In the genomic region with DNA sequence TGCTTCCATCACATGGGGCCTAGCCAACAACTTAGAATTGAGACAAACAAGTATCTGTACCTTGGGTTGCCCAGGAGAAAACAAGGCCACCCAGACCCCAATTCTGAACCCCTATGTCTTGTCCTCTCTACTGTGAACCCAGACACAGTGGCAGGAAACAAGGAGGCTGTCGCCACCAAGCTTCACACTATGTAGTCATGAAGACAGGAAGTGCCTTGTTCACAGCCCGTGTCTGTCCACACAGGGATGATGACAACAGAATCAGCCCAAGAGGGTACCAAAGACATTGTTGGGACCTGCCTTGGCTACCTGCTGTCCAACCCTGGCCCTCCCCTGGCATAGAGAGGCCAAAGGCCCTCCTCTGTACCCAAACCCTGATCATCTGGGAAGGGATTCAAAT, we compare ENCODE assay signal across 2 cellular contexts.
A peak's percentile ranks its signal among the peaks of the same experiment; 100 is the strongest.
TF ChIP-seq lines count a peak whose summit lies in the region.

No MANE protein-coding gene starts in this region.

TF ChIP-seq in GM12878, 131 proteins besides CTCF, POLR2A, EP300 and RAD21 (continued from another document):
- TF ChIP-seq, protein P1, sequence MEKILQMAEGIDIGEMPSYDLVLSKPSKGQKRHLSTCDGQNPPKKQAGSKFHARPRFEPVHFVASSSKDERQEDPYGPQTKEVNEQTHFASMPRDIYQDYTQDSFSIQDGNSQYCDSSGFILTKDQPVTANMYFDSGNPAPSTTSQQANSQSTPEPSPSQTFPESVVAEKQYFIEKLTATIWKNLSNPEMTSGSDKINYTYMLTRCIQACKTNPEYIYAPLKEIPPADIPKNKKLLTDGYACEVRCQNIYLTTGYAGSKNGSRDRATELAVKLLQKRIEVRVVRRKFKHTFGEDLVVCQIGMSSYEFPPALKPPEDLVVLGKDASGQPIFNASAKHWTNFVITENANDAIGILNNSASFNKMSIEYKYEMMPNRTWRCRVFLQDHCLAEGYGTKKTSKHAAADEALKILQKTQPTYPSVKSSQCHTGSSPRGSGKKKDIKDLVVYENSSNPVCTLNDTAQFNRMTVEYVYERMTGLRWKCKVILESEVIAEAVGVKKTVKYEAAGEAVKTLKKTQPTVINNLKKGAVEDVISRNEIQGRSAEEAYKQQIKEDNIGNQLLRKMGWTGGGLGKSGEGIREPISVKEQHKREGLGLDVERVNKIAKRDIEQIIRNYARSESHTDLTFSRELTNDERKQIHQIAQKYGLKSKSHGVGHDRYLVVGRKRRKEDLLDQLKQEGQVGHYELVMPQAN (conservative IDR thresholded peaks at IDR 0.05) = no peak
- no peak for TF ChIP-seq NR2C1 (IDR thresholded peaks at IDR 0.05)
- TF ChIP-seq CREB1 (IDR thresholded peaks at IDR 0.05; ENCODE audit: low read depth) = peak; percentile 66
- TF ChIP-seq, protein P2, sequence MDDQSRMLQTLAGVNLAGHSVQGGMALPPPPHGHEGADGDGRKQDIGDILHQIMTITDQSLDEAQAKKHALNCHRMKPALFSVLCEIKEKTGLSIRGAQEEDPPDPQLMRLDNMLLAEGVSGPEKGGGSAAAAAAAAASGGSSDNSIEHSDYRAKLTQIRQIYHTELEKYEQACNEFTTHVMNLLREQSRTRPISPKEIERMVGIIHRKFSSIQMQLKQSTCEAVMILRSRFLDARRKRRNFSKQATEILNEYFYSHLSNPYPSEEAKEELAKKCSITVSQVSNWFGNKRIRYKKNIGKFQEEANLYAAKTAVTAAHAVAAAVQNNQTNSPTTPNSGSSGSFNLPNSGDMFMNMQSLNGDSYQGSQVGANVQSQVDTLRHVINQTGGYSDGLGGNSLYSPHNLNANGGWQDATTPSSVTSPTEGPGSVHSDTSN (IDR thresholded peaks at IDR 0.05; ENCODE audit: insufficient replicate concordance, low read depth, low read length) = no peak
- peak; percentile 58 for TF ChIP-seq SPI1 (IDR thresholded peaks at IDR 0.05; ENCODE audit: borderline replicate concordance, insufficient read depth, low read depth, low read length)
- TF ChIP-seq, protein P3, sequence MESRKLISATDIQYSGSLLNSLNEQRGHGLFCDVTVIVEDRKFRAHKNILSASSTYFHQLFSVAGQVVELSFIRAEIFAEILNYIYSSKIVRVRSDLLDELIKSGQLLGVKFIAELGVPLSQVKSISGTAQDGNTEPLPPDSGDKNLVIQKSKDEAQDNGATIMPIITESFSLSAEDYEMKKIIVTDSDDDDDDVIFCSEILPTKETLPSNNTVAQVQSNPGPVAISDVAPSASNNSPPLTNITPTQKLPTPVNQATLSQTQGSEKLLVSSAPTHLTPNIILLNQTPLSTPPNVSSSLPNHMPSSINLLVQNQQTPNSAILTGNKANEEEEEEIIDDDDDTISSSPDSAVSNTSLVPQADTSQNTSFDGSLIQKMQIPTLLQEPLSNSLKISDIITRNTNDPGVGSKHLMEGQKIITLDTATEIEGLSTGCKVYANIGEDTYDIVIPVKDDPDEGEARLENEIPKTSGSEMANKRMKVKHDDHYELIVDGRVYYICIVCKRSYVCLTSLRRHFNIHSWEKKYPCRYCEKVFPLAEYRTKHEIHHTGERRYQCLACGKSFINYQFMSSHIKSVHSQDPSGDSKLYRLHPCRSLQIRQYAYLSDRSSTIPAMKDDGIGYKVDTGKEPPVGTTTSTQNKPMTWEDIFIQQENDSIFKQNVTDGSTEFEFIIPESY (IDR thresholded peaks at IDR 0.05) = no peak
- TF ChIP-seq, protein P4, sequence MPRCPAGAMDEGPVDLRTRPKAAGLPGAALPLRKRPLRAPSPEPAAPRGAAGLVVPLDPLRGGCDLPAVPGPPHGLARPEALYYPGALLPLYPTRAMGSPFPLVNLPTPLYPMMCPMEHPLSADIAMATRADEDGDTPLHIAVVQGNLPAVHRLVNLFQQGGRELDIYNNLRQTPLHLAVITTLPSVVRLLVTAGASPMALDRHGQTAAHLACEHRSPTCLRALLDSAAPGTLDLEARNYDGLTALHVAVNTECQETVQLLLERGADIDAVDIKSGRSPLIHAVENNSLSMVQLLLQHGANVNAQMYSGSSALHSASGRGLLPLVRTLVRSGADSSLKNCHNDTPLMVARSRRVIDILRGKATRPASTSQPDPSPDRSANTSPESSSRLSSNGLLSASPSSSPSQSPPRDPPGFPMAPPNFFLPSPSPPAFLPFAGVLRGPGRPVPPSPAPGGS (IDR thresholded peaks at IDR 0.05; ENCODE audit: borderline replicate concordance, insufficient read depth, low read depth, low read length, poor library complexity, severe bottlenecking) = no peak
- TF ChIP-seq ZNF274 (IDR thresholded peaks at IDR 0.05; ENCODE audit: insufficient read depth, insufficient read length) = no peak
- no peak for TF ChIP-seq SUZ12 (IDR thresholded peaks at IDR 0.05; ENCODE audit: unreplicated experiment)
- TF ChIP-seq RUNX3 (IDR thresholded peaks at IDR 0.05; ENCODE audit: low read length) = 0 out of 2 replicates have a peak, but pooled peaks have one; percentile 19
- TF ChIP-seq, protein P5, sequence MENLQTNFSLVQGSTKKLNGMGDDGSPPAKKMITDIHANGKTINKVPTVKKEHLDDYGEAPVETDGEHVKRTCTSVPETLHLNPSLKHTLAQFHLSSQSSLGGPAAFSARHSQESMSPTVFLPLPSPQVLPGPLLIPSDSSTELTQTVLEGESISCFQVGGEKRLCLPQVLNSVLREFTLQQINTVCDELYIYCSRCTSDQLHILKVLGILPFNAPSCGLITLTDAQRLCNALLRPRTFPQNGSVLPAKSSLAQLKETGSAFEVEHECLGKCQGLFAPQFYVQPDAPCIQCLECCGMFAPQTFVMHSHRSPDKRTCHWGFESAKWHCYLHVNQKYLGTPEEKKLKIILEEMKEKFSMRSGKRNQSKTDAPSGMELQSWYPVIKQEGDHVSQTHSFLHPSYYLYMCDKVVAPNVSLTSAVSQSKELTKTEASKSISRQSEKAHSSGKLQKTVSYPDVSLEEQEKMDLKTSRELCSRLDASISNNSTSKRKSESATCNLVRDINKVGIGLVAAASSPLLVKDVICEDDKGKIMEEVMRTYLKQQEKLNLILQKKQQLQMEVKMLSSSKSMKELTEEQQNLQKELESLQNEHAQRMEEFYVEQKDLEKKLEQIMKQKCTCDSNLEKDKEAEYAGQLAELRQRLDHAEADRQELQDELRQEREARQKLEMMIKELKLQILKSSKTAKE (IDR thresholded peaks at IDR 0.05; ENCODE audit: low read depth, poor library complexity, severe bottlenecking) = no peak
- no peak for TF ChIP-seq BACH1 (IDR thresholded peaks at IDR 0.05; ENCODE audit: borderline replicate concordance)
- no peak for TF ChIP-seq ZSCAN29 (IDR thresholded peaks at IDR 0.05)
- no peak for TF ChIP-seq MEF2A (IDR thresholded peaks at IDR 0.05; ENCODE audit: insufficient read depth, low read depth, low read length)

TF ChIP-seq in GM23338, 12 proteins besides CTCF, POLR2A, EP300 and RAD21:
- TF ChIP-seq, protein P6, sequence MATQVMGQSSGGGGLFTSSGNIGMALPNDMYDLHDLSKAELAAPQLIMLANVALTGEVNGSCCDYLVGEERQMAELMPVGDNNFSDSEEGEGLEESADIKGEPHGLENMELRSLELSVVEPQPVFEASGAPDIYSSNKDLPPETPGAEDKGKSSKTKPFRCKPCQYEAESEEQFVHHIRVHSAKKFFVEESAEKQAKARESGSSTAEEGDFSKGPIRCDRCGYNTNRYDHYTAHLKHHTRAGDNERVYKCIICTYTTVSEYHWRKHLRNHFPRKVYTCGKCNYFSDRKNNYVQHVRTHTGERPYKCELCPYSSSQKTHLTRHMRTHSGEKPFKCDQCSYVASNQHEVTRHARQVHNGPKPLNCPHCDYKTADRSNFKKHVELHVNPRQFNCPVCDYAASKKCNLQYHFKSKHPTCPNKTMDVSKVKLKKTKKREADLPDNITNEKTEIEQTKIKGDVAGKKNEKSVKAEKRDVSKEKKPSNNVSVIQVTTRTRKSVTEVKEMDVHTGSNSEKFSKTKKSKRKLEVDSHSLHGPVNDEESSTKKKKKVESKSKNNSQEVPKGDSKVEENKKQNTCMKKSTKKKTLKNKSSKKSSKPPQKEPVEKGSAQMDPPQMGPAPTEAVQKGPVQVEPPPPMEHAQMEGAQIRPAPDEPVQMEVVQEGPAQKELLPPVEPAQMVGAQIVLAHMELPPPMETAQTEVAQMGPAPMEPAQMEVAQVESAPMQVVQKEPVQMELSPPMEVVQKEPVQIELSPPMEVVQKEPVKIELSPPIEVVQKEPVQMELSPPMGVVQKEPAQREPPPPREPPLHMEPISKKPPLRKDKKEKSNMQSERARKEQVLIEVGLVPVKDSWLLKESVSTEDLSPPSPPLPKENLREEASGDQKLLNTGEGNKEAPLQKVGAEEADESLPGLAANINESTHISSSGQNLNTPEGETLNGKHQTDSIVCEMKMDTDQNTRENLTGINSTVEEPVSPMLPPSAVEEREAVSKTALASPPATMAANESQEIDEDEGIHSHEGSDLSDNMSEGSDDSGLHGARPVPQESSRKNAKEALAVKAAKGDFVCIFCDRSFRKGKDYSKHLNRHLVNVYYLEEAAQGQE (IDR thresholded peaks at IDR 0.05; ENCODE audit: unreplicated experiment) = no peak
- TF ChIP-seq STAT1 (IDR thresholded peaks at IDR 0.05; ENCODE audit: unreplicated experiment) (no peak), NANOG (IDR thresholded peaks at IDR 0.05; ENCODE audit: borderline replicate concordance) (no peak), EZH2 (IDR thresholded peaks at IDR 0.05; ENCODE audit: low read depth, unreplicated experiment) (no peak)
- TF ChIP-seq, protein P7, sequence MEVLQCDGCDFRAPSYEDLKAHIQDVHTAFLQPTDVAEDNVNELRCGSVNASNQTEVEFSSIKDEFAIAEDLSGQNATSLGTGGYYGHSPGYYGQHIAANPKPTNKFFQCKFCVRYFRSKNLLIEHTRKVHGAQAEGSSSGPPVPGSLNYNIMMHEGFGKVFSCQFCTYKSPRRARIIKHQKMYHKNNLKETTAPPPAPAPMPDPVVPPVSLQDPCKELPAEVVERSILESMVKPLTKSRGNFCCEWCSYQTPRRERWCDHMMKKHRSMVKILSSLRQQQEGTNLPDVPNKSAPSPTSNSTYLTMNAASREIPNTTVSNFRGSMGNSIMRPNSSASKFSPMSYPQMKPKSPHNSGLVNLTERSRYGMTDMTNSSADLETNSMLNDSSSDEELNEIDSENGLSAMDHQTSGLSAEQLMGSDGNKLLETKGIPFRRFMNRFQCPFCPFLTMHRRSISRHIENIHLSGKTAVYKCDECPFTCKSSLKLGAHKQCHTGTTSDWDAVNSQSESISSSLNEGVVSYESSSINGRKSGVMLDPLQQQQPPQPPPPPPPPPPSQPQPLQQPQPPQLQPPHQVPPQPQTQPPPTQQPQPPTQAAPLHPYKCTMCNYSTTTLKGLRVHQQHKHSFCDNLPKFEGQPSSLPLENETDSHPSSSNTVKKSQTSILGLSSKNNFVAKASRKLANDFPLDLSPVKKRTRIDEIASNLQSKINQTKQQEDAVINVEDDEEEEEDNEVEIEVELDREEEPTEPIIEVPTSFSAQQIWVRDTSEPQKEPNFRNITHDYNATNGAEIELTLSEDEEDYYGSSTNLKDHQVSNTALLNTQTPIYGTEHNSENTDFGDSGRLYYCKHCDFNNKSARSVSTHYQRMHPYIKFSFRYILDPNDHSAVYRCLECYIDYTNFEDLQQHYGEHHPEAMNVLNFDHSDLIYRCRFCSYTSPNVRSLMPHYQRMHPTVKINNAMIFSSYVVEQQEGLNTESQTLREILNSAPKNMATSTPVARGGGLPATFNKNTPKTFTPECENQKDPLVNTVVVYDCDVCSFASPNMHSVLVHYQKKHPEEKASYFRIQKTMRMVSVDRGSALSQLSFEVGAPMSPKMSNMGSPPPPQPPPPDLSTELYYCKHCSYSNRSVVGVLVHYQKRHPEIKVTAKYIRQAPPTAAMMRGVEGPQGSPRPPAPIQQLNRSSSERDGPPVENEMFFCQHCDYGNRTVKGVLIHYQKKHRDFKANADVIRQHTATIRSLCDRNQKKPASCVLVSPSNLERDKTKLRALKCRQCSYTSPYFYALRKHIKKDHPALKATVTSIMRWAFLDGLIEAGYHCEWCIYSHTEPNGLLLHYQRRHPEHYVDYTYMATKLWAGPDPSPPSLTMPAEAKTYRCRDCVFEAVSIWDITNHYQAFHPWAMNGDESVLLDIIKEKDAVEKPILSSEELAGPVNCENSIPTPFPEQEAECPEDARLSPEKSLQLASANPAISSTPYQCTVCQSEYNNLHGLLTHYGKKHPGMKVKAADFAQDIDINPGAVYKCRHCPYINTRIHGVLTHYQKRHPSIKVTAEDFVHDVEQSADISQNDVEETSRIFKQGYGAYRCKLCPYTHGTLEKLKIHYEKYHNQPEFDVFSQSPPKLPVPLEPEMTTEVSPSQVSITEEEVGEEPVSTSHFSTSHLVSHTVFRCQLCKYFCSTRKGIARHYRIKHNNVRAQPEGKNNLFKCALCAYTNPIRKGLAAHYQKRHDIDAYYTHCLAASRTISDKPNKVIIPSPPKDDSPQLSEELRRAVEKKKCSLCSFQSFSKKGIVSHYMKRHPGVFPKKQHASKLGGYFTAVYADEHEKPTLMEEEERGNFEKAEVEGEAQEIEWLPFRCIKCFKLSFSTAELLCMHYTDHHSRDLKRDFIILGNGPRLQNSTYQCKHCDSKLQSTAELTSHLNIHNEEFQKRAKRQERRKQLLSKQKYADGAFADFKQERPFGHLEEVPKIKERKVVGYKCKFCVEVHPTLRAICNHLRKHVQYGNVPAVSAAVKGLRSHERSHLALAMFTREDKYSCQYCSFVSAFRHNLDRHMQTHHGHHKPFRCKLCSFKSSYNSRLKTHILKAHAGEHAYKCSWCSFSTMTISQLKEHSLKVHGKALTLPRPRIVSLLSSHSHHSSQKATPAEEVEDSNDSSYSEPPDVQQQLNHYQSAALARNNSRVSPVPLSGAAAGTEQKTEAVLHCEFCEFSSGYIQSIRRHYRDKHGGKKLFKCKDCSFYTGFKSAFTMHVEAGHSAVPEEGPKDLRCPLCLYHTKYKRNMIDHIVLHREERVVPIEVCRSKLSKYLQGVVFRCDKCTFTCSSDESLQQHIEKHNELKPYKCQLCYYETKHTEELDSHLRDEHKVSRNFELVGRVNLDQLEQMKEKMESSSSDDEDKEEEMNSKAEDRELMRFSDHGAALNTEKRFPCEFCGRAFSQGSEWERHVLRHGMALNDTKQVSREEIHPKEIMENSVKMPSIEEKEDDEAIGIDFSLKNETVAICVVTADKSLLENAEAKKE (CRISPR knock-in tag; IDR thresholded peaks at IDR 0.05) = no peak
TF ChIP-seq in GM23338: peak in this region for 0.
